Comparison of ENCODE assay signal across 23 cellular contexts in the genomic region with DNA sequence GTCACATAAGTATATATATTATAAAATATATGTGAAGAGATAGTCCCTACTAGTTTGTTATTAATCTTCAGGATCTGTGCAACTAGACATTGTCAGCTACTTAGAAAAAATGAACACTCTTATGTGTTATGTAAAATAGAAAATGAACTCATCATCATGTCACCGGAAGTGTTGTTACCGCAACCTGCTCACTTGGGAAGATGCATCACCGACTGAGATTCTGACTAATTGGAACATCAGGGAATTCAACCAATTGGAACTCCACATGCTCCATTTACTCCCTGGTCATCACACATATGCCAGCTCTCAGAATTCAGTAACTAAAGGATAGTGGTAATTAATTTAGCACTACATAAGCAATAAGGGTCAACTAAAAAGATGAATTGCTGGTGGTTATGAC. TPM values are rescaled to one million over a fixed set of nuclear protein-coding genes. Genes with fewer than 3 reads are reported as not detected.
DNase-seq lines count a peak whose midpoint lies in the region; ATAC-seq and TF ChIP-seq lines count a peak whose summit lies in the region.
"Had no signal": no experiment of that assay in that cellular context is flagged by ENCODE, and none has a peak within 500 bp of the region (broad histone marks: within the 10 kb centered on the region; RNA-seq: fewer than 3 reads in every experiment).

No MANE protein-coding gene starts in this region.

- intact Hi-C loops in mammary epithelial cell (cut with micrococcal nuclease) (no loop called here), upper lobe of right lung (cut with DNase I) (no loop called here)

- dilution Hi-C loops in mammary epithelial cell (cut with HindIII; ENCODE audit: low sequenced_read_pairs): no loop called here

- H3K4me2 ChIP-seq in mammary epithelial cell (ENCODE audit: insufficient read depth, low read depth, low read length): no peak overlapping the region
- H3K4me2 ChIP-seq: KMS-11 had no signal

- BruUV-seq in mammary epithelial cell (replicated peaks; lab: Mats Ljungman, UMichigan): no TSS peak

- H3K27ac ChIP-seq in mammary epithelial cell (ENCODE audit: insufficient read depth, low read depth, low read length) (no peak overlapping the region), upper lobe of right lung (no peak overlapping the region)
- H3K27ac ChIP-seq: 22Rv1, KMS-11 had no signal

- H3K4me1 ChIP-seq in mammary epithelial cell (ENCODE audit: insufficient read depth, low read length) (no peaks in the 10 kb centered on the region), upper lobe of right lung (no peaks in the 10 kb centered on the region)
- H3K4me1 ChIP-seq: Caco-2 had no signal

- TF ChIP-seq CTCF in mammary epithelial cell (conservative IDR thresholded peaks at IDR 0.05 in 1 of 2, IDR thresholded peaks at IDR 0.05 in 1 of 2; ENCODE audit: extremely low read depth in 1 of 2, insufficient read depth in 1 of 2, low read depth in 1 of 2, low read length in 2 of 2) (no peak), upper lobe of right lung (IDR thresholded peaks at IDR 0.05) (no peak)

- H3K4me3 ChIP-seq in mammary epithelial cell (replicated peaks in 1 of 3; ENCODE audit: insufficient read depth in 1 of 3, low read depth in 2 of 3, low read length in 3 of 3) (no peak overlapping the region), upper lobe of right lung (no peak overlapping the region)
- H3K4me3 ChIP-seq: MG63 had no signal

- ATAC-seq in upper lobe of right lung: no peak
- ATAC-seq: SK-N-SH treated with all-trans-retinoic acid at 6 μM for 48 hours had no signal

- H2AFZ ChIP-seq in mammary epithelial cell (ENCODE audit: low read depth, low read length): no peak overlapping the region

- H3K9ac ChIP-seq in mammary epithelial cell (ENCODE audit: insufficient read depth, low read length): no peak overlapping the region
- H3K9ac ChIP-seq: KMS-11 had no signal

- in situ Hi-C loops in mammary epithelial cell (cut with MboI; ENCODE audit: low sequenced_read_pairs in 2 of 2): no loop called here

- H3K9me3 ChIP-seq in mammary epithelial cell (replicated peaks; ENCODE audit: insufficient read depth, low read length) (no peaks in the 10 kb centered on the region), upper lobe of right lung (no peaks in the 10 kb centered on the region)
- H3K9me3 ChIP-seq: Caco-2, MG63 had no signal

- H3K79me2 ChIP-seq in mammary epithelial cell (ENCODE audit: insufficient read depth, low read length): no peaks in the 10 kb centered on the region

- H3K36me3 ChIP-seq in mammary epithelial cell (ENCODE audit: insufficient read depth, low read length) (no peaks in the 10 kb centered on the region), upper lobe of right lung (no peaks in the 10 kb centered on the region)
- H3K36me3 ChIP-seq: MG63 had no signal

- CTCF ChIA-PET in mammary epithelial cell (lab: Charles Lee; ENCODE audit: low non-redundant PET): no interaction called here

- H3K27me3 ChIP-seq in mammary epithelial cell (ENCODE audit: insufficient read depth, low read length): no peaks in the 10 kb centered on the region
- H3K27me3 ChIP-seq in upper lobe of right lung: no peaks in the 10 kb centered on the region
- H3K27me3 ChIP-seq: MG63 had no signal

- 95% methylated on average over 3 of the region's 3 CpGs for WGBS in mammary epithelial cell (ENCODE audit: low coverage, missing lambda C conversion rate)

- H4K20me1 ChIP-seq in mammary epithelial cell (ENCODE audit: insufficient read depth, low read length): no peaks in the 10 kb centered on the region

- DNase-seq in NCI-H2171 treated with DMSO at 0.1 percent for 48 hours (lab: John Stamatoyannopoulos, UW): peak; percentile 6
- no peak for DNase-seq in NCI-H2171 (lab: John Stamatoyannopoulos, UW)
- peak; percentile 76 for DNase-seq in M059J (ENCODE audit: low read depth)
- peak; percentile 1 for DNase-seq in mammary epithelial cell
- no peak for DNase-seq in cerebellar cortex (ENCODE audit: low spot score)
- DNase-seq in upper lobe of right lung: no peak
- DNase-seq in T-helper 1 cell: no peak
- DNase-seq in activated T-cell treated with anti-CD3 and anti-CD28 coated beads for 4 hours: no peak
- DNase-seq: Caco-2, HFFc6, MG63, NCI-H1048, NCI-H1436, NCI-H2029, NCI-H446 treated with DMSO at 0.1 percent for 48 hours, RPMI8226, SHP77 treated with DMSO at 0.1 percent for 48 hours had no signal

RNA-seq across cellular contexts. Expression of a gene that starts 16.7 kb away (rescaled TPM):
- not detected in 2 replicates for total RNA-seq in M059J (2014; rRNA removed; shearing (Covaris generic))
- total RNA-seq in mammary epithelial cell: not detected
- not detected for polyA plus RNA-seq in mammary epithelial cell
- not detected for polyA minus RNA-seq in mammary epithelial cell
- not detected for total RNA-seq in upper lobe of right lung
- total RNA-seq: H4; HFFc6; HT-29; T-helper 1 cell treated with Interleukin-12 subunit alpha and Interleukin-12 subunit beta and Interleukin-4 antibody, amounts not matched to agents 30 ng/mL and 1 ng/mL, for 36 hours had no signal

Comparison
In these comparisons a context has a peak if more than half of its experiments do, and no peak if none do; other contexts are left out.
1. DNase-seq: peak in NCI-H2171 treated with DMSO at 0.1 percent for 48 hours (single experiment), M059J (single experiment) and mammary epithelial cell (single experiment); none in NCI-H2171 (single experiment), cerebellar cortex (single experiment), upper lobe of right lung (single experiment), T-helper 1 cell (0 of 5) and activated T-cell treated with anti-CD3 and anti-CD28 coated beads for 4 hours (single experiment).